3 cellular contexts compared by ENCODE assay signal in genomic region chr12:98601924-98602323, GRCh38.
TF ChIP-seq lines count a peak whose summit lies in the region.

No MANE protein-coding gene starts in this region.

TF ChIP-seq in A549, 52 proteins besides CTCF, POLR2A, EP300 and RAD21:
- TF ChIP-seq HEYL (CRISPR knock-in tag; IDR thresholded peaks at IDR 0.05) (no peak), ZNF302 (CRISPR knock-in tag; IDR thresholded peaks at IDR 0.05) (no peak), POLR2AphosphoS2 (conservative IDR thresholded peaks at IDR 0.05; ENCODE audit: low read length) (0 out of 2 replicates have a peak, but pooled peaks have one; percentile 42), TFCP2L1 (CRISPR knock-in tag; IDR thresholded peaks at IDR 0.05) (no peak), PHF8 (IDR thresholded peaks at IDR 0.05; ENCODE audit: borderline replicate concordance, low read depth) (no peak), SREBF2 (IDR thresholded peaks at IDR 0.05) (no peak), KDM5A (IDR thresholded peaks at IDR 0.05) (no peak)

TF ChIP-seq in HEK293T, 16 proteins besides CTCF, POLR2A, EP300 and RAD21:
- TF ChIP-seq PKNOX1 (IDR thresholded peaks at IDR 0.05) (peak; percentile 73; the same call in 1 of the 2 replicates), ARNT (IDR thresholded peaks at IDR 0.05) (no peak)

TF ChIP-seq in GM12878, 131 proteins besides CTCF, POLR2A, EP300 and RAD21:
- TF ChIP-seq PKNOX1 (IDR thresholded peaks at IDR 0.05) = peak; percentile 72
- no peak for TF ChIP-seq IKZF2 (IDR thresholded peaks at IDR 0.05)
